ENCODE assay signal across 22 cellular contexts in the genomic region with DNA sequence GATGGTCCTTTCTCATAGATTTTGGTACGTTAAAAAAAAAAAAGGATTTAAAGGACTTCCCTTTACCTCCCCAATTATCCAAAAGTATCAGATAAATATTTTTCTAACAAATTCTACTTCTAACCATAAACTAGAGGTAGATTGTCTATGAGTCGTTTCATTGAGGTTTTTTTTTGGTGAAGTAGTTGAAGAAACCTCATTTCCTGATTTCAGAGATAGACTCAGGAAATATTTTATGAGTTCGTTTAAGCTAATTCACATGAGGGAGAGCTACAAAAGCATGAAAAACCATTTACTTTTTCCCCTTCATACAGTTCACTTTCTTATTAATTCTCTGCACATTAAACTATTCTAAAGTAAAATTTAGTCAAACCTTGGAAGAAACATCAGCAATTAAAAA.
DNase-seq lines count a peak whose midpoint lies in the region; ATAC-seq, FAIRE-seq and TF ChIP-seq lines count a peak whose summit lies in the region.
"Had no signal": no experiment of that assay in that cellular context is flagged by ENCODE, and none has a peak within 500 bp of the region (broad histone marks: within the 10 kb centered on the region; RNA-seq: fewer than 3 reads in every experiment).

No MANE protein-coding gene starts in this region.

- peak overlapping the region; percentile 17 for H3K4me3 Mint-ChIP-seq in T-helper 2 cell treated with Interferon-gamma antibody and Interleukin-4, amounts not matched to agents 5 μg/mL and 100 μg/mL, for 36 hours
- H3K4me3 Mint-ChIP-seq: CD4-positive, CD25-positive, alpha-beta regulatory T cell; T-helper 1 cell treated with Interleukin-12 subunit alpha and Interleukin-12 subunit beta and Interleukin-4 antibody, amounts not matched to agents 30 μg/mL and 1 μg/mL, for 36 hours had no signal

- no peaks in the 10 kb centered on the region for H3K36me3 ChIP-seq in A673 (ENCODE audit: insufficient read depth, low read length, poor library complexity, severe bottlenecking)
- H3K36me3 ChIP-seq in Loucy (ENCODE audit: insufficient read depth, low read length), result no peaks in the 10 kb centered on the region
- H3K36me3 ChIP-seq in adrenal gland (replicated peaks in 1 of 2), result no peaks in the 10 kb centered on the region
- H3K36me3 ChIP-seq: Peyer's patch, SJSA1 had no signal

- no peaks in the 10 kb centered on the region for H3K27me3 Mint-ChIP-seq in T-helper 2 cell treated with Interferon-gamma antibody and Interleukin-4, amounts not matched to agents 5 μg/mL and 100 μg/mL, for 36 hours (ENCODE audit: low read depth)
- H3K27me3 Mint-ChIP-seq: CD4-positive, CD25-positive, alpha-beta regulatory T cell had no signal

- H3K4me2 ChIP-seq in Loucy (ENCODE audit: low read depth, low read length, poor library complexity, severe bottlenecking), result peak overlapping the region; percentile 97

- H3K4me1 ChIP-seq in A673 (ENCODE audit: insufficient read depth, low read length, poor library complexity, severe bottlenecking), result peaks cover 52% of the 10 kb centered on the region
- H3K4me1 ChIP-seq in Loucy (ENCODE audit: insufficient read depth, low read length, poor library complexity, severe bottlenecking), result peaks cover 53% of the 10 kb centered on the region
- H3K4me1 ChIP-seq in adrenal gland (replicated peaks in 1 of 2), result peaks cover 11 to 16% of the 10 kb centered on the region in 2 donors
- H3K4me1 ChIP-seq: Peyer's patch, SJSA1 had no signal

- H3K27ac Mint-ChIP-seq in T-helper 2 cell treated with Interferon-gamma antibody and Interleukin-4, amounts not matched to agents 5 μg/mL and 100 μg/mL, for 36 hours, result peak overlapping the region; percentile 33
- H3K27ac Mint-ChIP-seq: CD4-positive, CD25-positive, alpha-beta regulatory T cell; T-helper 1 cell treated with Interleukin-12 subunit alpha and Interleukin-12 subunit beta and Interleukin-4 antibody, amounts not matched to agents 30 μg/mL and 1 μg/mL, for 36 hours had no signal

- H3K9me3 Mint-ChIP-seq in T-helper 2 cell treated with Interferon-gamma antibody and Interleukin-4, amounts not matched to agents 5 μg/mL and 100 μg/mL, for 36 hours, result no peaks in the 10 kb centered on the region
- H3K9me3 Mint-ChIP-seq: T-helper 1 cell treated with Interleukin-12 subunit alpha and Interleukin-12 subunit beta and Interleukin-4 antibody, amounts not matched to agents 30 μg/mL and 1 μg/mL, for 36 hours had no signal

- H3K4me3 ChIP-seq in A673 (ENCODE audit: low read depth, low read length, poor library complexity, severe bottlenecking) (no peak overlapping the region), Loucy (ENCODE audit: low read length, poor library complexity, severe bottlenecking) (peak overlapping the region; percentile 82), adrenal gland (no peak overlapping the region)
- H3K4me3 ChIP-seq: Peyer's patch, SJSA1 had no signal

- 69 to 73% (median 70%) methylated on average over 3 of the region's 3 CpGs for WGBS in adrenal gland, 4 donors

- H3K79me2 ChIP-seq in Loucy (ENCODE audit: insufficient read depth, low read length), result no peaks in the 10 kb centered on the region

- H3K9me3 ChIP-seq in A673 (ENCODE audit: low read depth, low read length, poor library complexity, severe bottlenecking) (no peaks in the 10 kb centered on the region), Loucy (ENCODE audit: insufficient read depth, low read depth, low read length) (no peaks in the 10 kb centered on the region), adrenal gland (replicated peaks in 1 of 3) (no peaks in the 10 kb centered on the region)
- H3K9me3 ChIP-seq: Peyer's patch, SJSA1 had no signal

- H4K20me1 ChIP-seq in Loucy (ENCODE audit: insufficient read depth, low read length, poor library complexity, severe bottlenecking), result no peaks in the 10 kb centered on the region

- H2AFZ ChIP-seq in Loucy (ENCODE audit: low read length), result peak overlapping the region; percentile 53; the same call in 1 of the 2 replicates

- no peak for ATAC-seq in GM19395 (IDR thresholded peaks at IDR 0.05; ENCODE audit: unreplicated experiment)

- H3K27ac ChIP-seq in A673 (ENCODE audit: low read depth, low read length, poor library complexity, severe bottlenecking), result no peak overlapping the region
- peak overlapping the region in 1 of 5 donors; percentile 60 for H3K27ac ChIP-seq in adrenal gland
- H3K27ac ChIP-seq: Peyer's patch, SJSA1 had no signal

- peak; percentile 31 for DNase-seq in A673 (ENCODE audit: low spot score)
- no peak for DNase-seq in GM19239 (ENCODE audit: insufficient read length, low spot score)
- no peak for DNase-seq in T-helper 2 cell treated with Interferon-gamma antibody and Interleukin-4, amounts not matched to agents 5 μg/mL and 100 μg/mL, for 36 hours (ENCODE audit: low spot score)
- DNase-seq in SHP77 treated with DMSO at 0.1 percent for 48 hours (lab: John Stamatoyannopoulos, UW), result no peak
- DNase-seq in activated CD4-positive, alpha-beta T cell treated with anti-CD3 and anti-CD28 coated beads for 48 hours, result no peak
- no peak for DNase-seq in adrenal gland
- DNase-seq: CD4-positive, CD25-positive, alpha-beta regulatory T cell; DMS79; GOT3; HCEC 1CT; NCI-H1417 treated with DMSO at 0.1 percent for 48 hours; NCI-H187 treated with DMSO at 0.1 percent for 48 hours; NCI-H2107; NCI-H510A treated with DMSO at 0.1 percent for 48 hours; NCI-H748 treated with DMSO at 0.1 percent for 48 hours; Peyer's patch had no signal

- no peaks in the 10 kb centered on the region for H3K9me2 ChIP-seq in Loucy (replicated peaks; ENCODE audit: low read depth, low read length)

- intact Hi-C loops in A673 (cut with micrococcal nuclease; ENCODE audit: unreplicated experiment) (loop anchor here (5.0 kb wide), 1 partner anchor 111 kb away; a partner anchor contains a TSS), adrenal gland (cut with DNase I) (no loop called here)

- CTCF ChIA-PET in A673 (lab: Charles Lee), result interaction anchor here (0.6 to 0.8 kb wide), 2 partner anchors 10 to 80 kb away, joined by 3 to 4 read pairs; no protein-coding TSS in a partner anchor

- H3F3A ChIP-seq in Loucy (ENCODE audit: low read depth), result peaks cover 15% of the 10 kb centered on the region

- TF ChIP-seq POLR2A in adrenal gland (IDR thresholded peaks at IDR 0.05), result no peak

- peak; percentile 44 for FAIRE-seq in GM19239 (lab: Jason Lieb, UNC)
- FAIRE-seq: GM12892, HTR-8/SVneo had no signal

- H3K9ac ChIP-seq in Loucy (ENCODE audit: low read depth, low read length, poor library complexity, severe bottlenecking), result peak overlapping the region; percentile 93

- H3K4me1 Mint-ChIP-seq in T-helper 2 cell treated with Interferon-gamma antibody and Interleukin-4, amounts not matched to agents 5 μg/mL and 100 μg/mL, for 36 hours (ENCODE audit: low read depth), result peaks cover 14% of the 10 kb centered on the region

- peaks cover 7% of the 10 kb centered on the region for H3K36me3 Mint-ChIP-seq in T-helper 2 cell treated with Interferon-gamma antibody and Interleukin-4, amounts not matched to agents 5 μg/mL and 100 μg/mL, for 36 hours (ENCODE audit: low read depth)

- H3K27me3 ChIP-seq in A673 (replicated peaks; ENCODE audit: insufficient read depth, low read depth, low read length, poor library complexity) (no peaks in the 10 kb centered on the region), Loucy (ENCODE audit: insufficient read depth, low read length, poor library complexity, severe bottlenecking) (no peaks in the 10 kb centered on the region), adrenal gland (no peaks in the 10 kb centered on the region)
- H3K27me3 ChIP-seq: Peyer's patch, SJSA1 had no signal

- POLR2A ChIA-PET in A673 (lab: Charles Lee; ENCODE audit: low non-redundant PET), result no interaction called here

- no TSS peak for BruUV-seq in A673 (replicated peaks; lab: Mats Ljungman, UMichigan)

- TF ChIP-seq CTCF in A673 (conservative IDR thresholded peaks at IDR 0.05; ENCODE audit: low read depth, low read length), result no peak
- no peak for TF ChIP-seq CTCF in Loucy (conservative IDR thresholded peaks at IDR 0.05; ENCODE audit: low read length)
- TF ChIP-seq CTCF in adrenal gland (IDR thresholded peaks at IDR 0.05), result no peak
